Comparison of ENCODE assay signal across 1 cellular context in the genomic region with DNA sequence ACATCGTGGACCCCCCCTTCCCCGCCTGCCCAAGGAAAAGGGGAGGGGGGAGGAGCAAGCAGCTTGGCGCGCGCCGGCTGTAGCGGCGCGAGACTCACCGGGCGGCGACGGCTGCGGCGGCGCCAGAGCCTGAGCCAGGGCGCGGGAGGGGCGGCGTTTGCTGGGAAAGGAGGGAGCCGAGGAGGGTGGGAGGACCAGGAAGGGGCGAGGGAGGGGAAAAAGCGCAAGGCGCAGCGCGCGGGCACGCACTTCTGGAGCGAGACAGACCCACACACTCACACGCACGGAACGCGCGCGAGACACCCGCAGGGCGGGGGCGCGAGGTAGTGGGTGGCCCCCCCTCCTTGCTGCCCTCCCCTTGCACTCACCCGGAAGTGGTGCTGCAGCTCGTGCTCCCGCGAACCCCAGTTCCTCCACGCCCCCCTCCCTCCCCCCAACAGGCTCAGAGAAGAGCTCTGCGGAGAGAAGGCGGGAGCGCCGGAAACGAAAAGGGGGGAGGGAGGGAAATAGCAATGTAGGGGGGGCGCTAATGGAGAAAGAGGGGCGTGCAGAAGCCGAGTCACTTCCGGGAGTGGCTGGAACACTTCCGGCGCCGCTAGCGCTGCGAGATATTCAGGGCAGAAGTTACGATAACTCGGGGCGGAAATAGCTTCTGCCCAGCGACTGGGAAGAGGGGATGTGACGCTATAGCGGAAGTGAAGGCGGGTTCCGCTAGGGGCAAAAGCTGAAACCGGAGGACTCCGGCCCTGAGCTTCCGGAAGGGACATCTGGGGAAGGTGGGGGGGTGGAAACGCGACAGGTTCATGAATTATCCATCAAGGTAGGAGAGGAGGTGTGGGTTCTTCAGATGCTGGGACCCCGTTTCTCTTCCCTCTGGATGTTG.
TF ChIP-seq lines count a peak whose summit lies in the region.

A gene (minus strand): TSS at position 376 of the 883 bp plus-strand sequence. CDS start 9,855 bp downstream, outside the sequence.

TF ChIP-seq in K562, 482 proteins besides CTCF, POLR2A, EP300 and RAD21 (continued from another document and continues in another):
- TF ChIP-seq, protein P1, sequence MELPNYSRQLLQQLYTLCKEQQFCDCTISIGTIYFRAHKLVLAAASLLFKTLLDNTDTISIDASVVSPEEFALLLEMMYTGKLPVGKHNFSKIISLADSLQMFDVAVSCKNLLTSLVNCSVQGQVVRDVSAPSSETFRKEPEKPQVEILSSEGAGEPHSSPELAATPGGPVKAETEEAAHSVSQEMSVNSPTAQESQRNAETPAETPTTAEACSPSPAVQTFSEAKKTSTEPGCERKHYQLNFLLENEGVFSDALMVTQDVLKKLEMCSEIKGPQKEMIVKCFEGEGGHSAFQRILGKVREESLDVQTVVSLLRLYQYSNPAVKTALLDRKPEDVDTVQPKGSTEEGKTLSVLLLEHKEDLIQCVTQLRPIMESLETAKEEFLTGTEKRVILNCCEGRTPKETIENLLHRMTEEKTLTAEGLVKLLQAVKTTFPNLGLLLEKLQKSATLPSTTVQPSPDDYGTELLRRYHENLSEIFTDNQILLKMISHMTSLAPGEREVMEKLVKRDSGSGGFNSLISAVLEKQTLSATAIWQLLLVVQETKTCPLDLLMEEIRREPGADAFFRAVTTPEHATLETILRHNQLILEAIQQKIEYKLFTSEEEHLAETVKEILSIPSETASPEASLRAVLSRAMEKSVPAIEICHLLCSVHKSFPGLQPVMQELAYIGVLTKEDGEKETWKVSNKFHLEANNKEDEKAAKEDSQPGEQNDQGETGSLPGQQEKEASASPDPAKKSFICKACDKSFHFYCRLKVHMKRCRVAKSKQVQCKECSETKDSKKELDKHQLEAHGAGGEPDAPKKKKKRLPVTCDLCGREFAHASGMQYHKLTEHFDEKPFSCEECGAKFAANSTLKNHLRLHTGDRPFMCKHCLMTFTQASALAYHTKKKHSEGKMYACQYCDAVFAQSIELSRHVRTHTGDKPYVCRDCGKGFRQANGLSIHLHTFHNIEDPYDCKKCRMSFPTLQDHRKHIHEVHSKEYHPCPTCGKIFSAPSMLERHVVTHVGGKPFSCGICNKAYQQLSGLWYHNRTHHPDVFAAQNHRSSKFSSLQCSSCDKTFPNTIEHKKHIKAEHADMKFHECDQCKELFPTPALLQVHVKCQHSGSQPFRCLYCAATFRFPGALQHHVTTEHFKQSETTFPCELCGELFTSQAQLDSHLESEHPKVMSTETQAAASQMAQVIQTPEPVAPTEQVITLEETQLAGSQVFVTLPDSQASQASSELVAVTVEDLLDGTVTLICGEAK (IDR thresholded peaks at IDR 0.05) = peak; percentile 99
- TF ChIP-seq, protein P1 (CRISPR knock-in tag; IDR thresholded peaks at IDR 0.05) = no peak
- no peak for TF ChIP-seq ZNF316 (IDR thresholded peaks at IDR 0.05)
- TF ChIP-seq, protein P2, sequence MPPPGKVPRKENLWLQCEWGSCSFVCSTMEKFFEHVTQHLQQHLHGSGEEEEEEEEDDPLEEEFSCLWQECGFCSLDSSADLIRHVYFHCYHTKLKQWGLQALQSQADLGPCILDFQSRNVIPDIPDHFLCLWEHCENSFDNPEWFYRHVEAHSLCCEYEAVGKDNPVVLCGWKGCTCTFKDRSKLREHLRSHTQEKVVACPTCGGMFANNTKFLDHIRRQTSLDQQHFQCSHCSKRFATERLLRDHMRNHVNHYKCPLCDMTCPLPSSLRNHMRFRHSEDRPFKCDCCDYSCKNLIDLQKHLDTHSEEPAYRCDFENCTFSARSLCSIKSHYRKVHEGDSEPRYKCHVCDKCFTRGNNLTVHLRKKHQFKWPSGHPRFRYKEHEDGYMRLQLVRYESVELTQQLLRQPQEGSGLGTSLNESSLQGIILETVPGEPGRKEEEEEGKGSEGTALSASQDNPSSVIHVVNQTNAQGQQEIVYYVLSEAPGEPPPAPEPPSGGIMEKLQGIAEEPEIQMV (tag; conservative IDR thresholded peaks at IDR 0.05; ENCODE audit: low read depth) = no peak
- no peak for TF ChIP-seq HOXB6 (CRISPR knock-in tag; IDR thresholded peaks at IDR 0.05; ENCODE audit: borderline replicate concordance)
- peak; percentile 62; the same call in 1 of the 2 replicates for TF ChIP-seq ZNF589 (CRISPR knock-in tag; IDR thresholded peaks at IDR 0.05; ENCODE audit: low read depth)
- no peak for TF ChIP-seq KDM5B (IDR thresholded peaks at IDR 0.05; ENCODE audit: insufficient replicate concordance, low read depth, low read length)
- TF ChIP-seq, protein P3, sequence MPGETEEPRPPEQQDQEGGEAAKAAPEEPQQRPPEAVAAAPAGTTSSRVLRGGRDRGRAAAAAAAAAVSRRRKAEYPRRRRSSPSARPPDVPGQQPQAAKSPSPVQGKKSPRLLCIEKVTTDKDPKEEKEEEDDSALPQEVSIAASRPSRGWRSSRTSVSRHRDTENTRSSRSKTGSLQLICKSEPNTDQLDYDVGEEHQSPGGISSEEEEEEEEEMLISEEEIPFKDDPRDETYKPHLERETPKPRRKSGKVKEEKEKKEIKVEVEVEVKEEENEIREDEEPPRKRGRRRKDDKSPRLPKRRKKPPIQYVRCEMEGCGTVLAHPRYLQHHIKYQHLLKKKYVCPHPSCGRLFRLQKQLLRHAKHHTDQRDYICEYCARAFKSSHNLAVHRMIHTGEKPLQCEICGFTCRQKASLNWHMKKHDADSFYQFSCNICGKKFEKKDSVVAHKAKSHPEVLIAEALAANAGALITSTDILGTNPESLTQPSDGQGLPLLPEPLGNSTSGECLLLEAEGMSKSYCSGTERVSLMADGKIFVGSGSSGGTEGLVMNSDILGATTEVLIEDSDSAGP (CRISPR knock-in tag; IDR thresholded peaks at IDR 0.05) = no peak
- TF ChIP-seq SUPT5H (IDR thresholded peaks at IDR 0.05) = peak; percentile 76
- TF ChIP-seq, protein P4, sequence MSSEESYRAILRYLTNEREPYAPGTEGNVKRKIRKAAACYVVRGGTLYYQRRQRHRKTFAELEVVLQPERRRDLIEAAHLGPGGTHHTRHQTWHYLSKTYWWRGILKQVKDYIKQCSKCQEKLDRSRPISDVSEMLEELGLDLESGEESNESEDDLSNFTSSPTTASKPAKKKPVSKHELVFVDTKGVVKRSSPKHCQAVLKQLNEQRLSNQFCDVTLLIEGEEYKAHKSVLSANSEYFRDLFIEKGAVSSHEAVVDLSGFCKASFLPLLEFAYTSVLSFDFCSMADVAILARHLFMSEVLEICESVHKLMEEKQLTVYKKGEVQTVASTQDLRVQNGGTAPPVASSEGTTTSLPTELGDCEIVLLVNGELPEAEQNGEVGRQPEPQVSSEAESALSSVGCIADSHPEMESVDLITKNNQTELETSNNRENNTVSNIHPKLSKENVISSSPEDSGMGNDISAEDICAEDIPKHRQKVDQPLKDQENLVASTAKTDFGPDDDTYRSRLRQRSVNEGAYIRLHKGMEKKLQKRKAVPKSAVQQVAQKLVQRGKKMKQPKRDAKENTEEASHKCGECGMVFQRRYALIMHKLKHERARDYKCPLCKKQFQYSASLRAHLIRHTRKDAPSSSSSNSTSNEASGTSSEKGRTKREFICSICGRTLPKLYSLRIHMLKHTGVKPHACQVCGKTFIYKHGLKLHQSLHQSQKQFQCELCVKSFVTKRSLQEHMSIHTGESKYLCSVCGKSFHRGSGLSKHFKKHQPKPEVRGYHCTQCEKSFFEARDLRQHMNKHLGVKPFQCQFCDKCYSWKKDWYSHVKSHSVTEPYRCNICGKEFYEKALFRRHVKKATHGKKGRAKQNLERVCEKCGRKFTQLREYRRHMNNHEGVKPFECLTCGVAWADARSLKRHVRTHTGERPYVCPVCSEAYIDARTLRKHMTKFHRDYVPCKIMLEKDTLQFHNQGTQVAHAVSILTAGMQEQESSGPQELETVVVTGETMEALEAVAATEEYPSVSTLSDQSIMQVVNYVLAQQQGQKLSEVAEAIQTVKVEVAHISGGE (CRISPR knock-in tag; IDR thresholded peaks at IDR 0.05) = peak; percentile 84 to 99 (median 96)
- no peak for TF ChIP-seq ZNF77 (CRISPR knock-in tag; IDR thresholded peaks at IDR 0.05)
- TF ChIP-seq, protein P5, sequence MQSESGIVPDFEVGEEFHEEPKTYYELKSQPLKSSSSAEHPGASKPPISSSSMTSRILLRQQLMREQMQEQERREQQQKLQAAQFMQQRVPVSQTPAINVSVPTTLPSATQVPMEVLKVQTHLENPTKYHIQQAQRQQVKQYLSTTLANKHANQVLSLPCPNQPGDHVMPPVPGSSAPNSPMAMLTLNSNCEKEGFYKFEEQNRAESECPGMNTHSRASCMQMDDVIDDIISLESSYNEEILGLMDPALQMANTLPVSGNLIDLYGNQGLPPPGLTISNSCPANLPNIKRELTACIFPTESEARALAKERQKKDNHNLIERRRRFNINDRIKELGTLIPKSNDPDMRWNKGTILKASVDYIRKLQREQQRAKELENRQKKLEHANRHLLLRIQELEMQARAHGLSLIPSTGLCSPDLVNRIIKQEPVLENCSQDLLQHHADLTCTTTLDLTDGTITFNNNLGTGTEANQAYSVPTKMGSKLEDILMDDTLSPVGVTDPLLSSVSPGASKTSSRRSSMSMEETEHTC (IDR thresholded peaks at IDR 0.05) = no peak
- TF ChIP-seq SNRNP70 (optimal IDR thresholded peaks at IDR 0.05; ENCODE audit: low read depth, low read length) = no peak
- TF ChIP-seq NFXL1 (CRISPR knock-in tag; IDR thresholded peaks at IDR 0.05) = no peak
- TF ChIP-seq, protein P6, sequence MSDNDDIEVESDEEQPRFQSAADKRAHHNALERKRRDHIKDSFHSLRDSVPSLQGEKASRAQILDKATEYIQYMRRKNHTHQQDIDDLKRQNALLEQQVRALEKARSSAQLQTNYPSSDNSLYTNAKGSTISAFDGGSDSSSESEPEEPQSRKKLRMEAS (CRISPR knock-in tag; IDR thresholded peaks at IDR 0.05) = peak; percentile 70; the same call in 1 of the 2 replicates
- TF ChIP-seq, protein P7, sequence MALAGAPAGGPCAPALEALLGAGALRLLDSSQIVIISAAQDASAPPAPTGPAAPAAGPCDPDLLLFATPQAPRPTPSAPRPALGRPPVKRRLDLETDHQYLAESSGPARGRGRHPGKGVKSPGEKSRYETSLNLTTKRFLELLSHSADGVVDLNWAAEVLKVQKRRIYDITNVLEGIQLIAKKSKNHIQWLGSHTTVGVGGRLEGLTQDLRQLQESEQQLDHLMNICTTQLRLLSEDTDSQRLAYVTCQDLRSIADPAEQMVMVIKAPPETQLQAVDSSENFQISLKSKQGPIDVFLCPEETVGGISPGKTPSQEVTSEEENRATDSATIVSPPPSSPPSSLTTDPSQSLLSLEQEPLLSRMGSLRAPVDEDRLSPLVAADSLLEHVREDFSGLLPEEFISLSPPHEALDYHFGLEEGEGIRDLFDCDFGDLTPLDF (CRISPR knock-in tag; IDR thresholded peaks at IDR 0.05) = no peak
